ENCODE assay signal across 8 cellular contexts in the genomic region with DNA sequence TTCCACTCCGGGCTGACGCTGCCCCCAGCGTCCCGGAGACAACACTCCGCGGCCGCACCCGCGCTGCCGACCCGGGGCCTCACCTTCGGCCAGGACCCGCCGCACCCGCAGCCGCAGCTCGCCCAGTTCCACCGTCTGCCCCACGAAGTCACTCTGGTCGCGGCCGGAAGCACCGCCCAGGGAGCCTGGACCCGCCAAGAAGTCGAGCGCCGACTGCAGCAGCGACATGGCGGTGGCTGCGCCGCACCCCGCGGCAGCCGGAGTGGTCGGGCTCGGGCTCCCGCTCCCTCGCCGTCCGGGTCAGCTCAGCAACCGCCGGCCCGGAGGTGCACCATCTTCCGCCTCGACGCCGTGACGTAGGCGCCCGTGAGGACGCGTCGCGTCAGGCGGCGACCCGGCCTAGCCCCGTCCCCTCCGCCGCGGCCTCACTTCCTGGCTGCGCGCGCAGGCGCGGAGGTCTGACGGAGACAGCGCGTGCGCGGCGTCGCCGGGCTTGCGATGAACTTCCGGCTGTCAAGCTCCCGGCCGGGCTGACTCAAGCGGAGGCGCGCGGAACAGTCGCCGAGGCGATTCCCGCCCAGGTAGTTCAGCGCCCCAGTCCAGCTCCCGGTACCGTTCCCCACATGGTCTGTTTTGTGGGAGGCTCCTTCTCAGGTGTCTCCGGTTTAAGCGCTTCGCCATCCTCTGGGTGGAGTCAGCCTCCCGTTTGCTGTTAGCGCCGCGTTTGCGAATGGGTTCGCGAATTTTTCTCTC. TPM values are rescaled to one million over a fixed set of nuclear protein-coding genes. Genes with fewer than 3 reads are reported as not detected.
DNase-seq lines count a peak whose midpoint lies in the region; ATAC-seq and TF ChIP-seq lines count a peak whose summit lies in the region.

A gene (minus strand): TSS at position 357 of the 753 bp plus-strand sequence. CDS start 129 bp downstream, at position 228.
A gene with protein sequence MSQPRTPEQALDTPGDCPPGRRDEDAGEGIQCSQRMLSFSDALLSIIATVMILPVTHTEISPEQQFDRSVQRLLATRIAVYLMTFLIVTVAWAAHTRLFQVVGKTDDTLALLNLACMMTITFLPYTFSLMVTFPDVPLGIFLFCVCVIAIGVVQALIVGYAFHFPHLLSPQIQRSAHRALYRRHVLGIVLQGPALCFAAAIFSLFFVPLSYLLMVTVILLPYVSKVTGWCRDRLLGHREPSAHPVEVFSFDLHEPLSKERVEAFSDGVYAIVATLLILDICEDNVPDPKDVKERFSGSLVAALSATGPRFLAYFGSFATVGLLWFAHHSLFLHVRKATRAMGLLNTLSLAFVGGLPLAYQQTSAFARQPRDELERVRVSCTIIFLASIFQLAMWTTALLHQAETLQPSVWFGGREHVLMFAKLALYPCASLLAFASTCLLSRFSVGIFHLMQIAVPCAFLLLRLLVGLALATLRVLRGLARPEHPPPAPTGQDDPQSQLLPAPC (plus strand): TSS at position 501 of the 753 bp plus-strand sequence. CDS start 15,280 bp downstream, outside the sequence.

- TF ChIP-seq CTCF in BE2C (IDR thresholded peaks at IDR 0.05; ENCODE audit: low read depth, low read length) (no peak), choroid plexus epithelial cell (conservative IDR thresholded peaks at IDR 0.05; ENCODE audit: low read depth, low read length) (no peak)

- H3K27me3 ChIP-seq in BE2C: no peaks in the 10 kb centered on the region

- peak within 1 kb of the TSS; percentile 96 for H3K4me3 ChIP-seq in BE2C (ENCODE audit: low read depth, low read length)
- peak within 1 kb of the TSS; percentile 90 for H3K4me3 ChIP-seq in choroid plexus epithelial cell (ENCODE audit: low read depth, low read length)

- H3K9me3 ChIP-seq in BE2C: no peaks in the 10 kb centered on the region

- H3K36me3 ChIP-seq in BE2C: no peaks in the 10 kb centered on the region; the same call in 1 of the 2 replicates

- H3K4me1 ChIP-seq in BE2C: no peaks in the 10 kb centered on the region; the same call in 1 of the 2 replicates

- peak; percentile 72 for ATAC-seq in HG03457 (IDR thresholded peaks at IDR 0.05; ENCODE audit: unreplicated experiment)

- DNase-seq in BE2C (peak; percentile 98), GM19240 (ENCODE audit: insufficient read length, low spot score) (peak; percentile 98), NCI-H524 (lab: John Stamatoyannopoulos, UW) (peak; percentile 80 to 92), choroid plexus epithelial cell (ENCODE audit: low read depth) (peak; percentile 97), kidney glomerular epithelial cell (lab: John Stamatoyannopoulos, UW) (peak; percentile 83)
- peak; percentile 94 for DNase-seq in activated CD4-positive, alpha-beta T cell treated with anti-CD3 and anti-CD28 coated beads for 4 hours
- peak; percentile 92 to 96 for DNase-seq in stimulated activated CD4-positive, alpha-beta T cell treated with anti-CD3 and anti-CD28 coated beads, Interleukin-15, amount 100 ng/mL, for 48 hours (ENCODE audit: low read depth in 2 of 2)

RNA-seq across cellular contexts. Expression of the first gene that starts in this region (rescaled TPM):
- polyA plus RNA-seq in BE2C (2012; ENCODE audit: insufficient read depth, insufficient read length, low read depth): 111 TPM

RNA-seq across cellular contexts. Expression of the second gene that starts in this region (rescaled TPM):
- polyA plus RNA-seq in BE2C (2012; ENCODE audit: insufficient read depth, insufficient read length, low read depth): 146 TPM

Comparison
In these comparisons a context has a peak if more than half of its experiments do, and no peak if none do; other contexts are left out.
1. Peak in every context shown above with its lines: DNase-seq, ATAC-seq and H3K4me3 ChIP-seq.